In the genomic region with DNA sequence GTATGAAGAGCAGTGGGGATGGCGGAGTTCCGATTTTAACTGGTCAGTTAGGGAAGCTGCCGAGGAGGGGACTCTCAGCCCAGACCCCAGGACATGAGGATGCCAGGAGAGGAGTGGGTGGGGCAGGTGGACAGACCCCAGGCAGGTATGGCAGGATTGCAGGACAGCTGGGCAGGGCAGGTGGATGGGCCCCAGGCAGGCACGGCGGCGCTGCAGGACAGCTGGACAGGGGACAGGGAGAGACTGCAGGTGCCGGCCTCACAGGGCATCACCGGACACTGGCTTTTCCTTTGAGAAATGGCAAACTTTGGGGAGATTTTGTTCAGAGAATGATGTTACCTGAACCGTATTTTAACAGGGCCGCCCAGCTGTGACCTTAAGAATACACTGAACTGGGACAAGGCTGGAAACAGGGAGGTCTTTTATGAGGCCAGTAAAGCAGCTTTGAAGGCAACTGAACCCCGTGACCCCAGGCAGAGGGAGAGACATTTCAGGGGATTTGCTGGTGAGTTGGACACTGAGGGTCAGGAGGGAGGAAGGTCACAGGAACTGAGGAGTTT, we compare ENCODE assay signal across 26 cellular contexts.
A peak's percentile ranks its signal among the peaks of the same experiment; 100 is the strongest.
DNase-seq lines count a peak whose midpoint lies in the region; ATAC-seq, FAIRE-seq and TF ChIP-seq lines count a peak whose summit lies in the region.
"Had no signal": no experiment of that assay in that cellular context is flagged by ENCODE, and none has a peak within 500 bp of the region (broad histone marks: within the 10 kb centered on the region; RNA-seq: fewer than 3 reads in every experiment).

No MANE protein-coding gene starts in this region.

- TF ChIP-seq CTCF in HepG2 (CRISPR knock-in tag; IDR thresholded peaks at IDR 0.05) (no peak), right lobe of liver (IDR thresholded peaks at IDR 0.05) (no peak), kidney (IDR thresholded peaks at IDR 0.05; ENCODE audit: borderline replicate concordance, extremely low read depth, insufficient read depth) (no peak), neural progenitor cell (IDR thresholded peaks at IDR 0.05) (no peak)

- H3K4me1 Mint-ChIP-seq in neural progenitor cell, result peaks cover 30% of the 10 kb centered on the region
- H3K4me1 Mint-ChIP-seq: CD14-positive monocyte; CD8-positive, alpha-beta memory T cell had no signal

- H3K27me3 ChIP-seq in HepG2 (ENCODE audit: control insufficient read depth in 1 of 2, insufficient read depth in 2 of 2, low read length in 2 of 2) (peaks cover 6 to 43% of the 10 kb centered on the region in 2 experiments; a peak in 3 of 5 replicates), right lobe of liver (no peaks in the 10 kb centered on the region), neural progenitor cell (no peaks in the 10 kb centered on the region)
- H3K27me3 ChIP-seq: BE2C; BLaER1 treated with 17β-estradiol and CSF1 and Interleukin-3, amounts not matched to agents 10 nM and 100 nM had no signal

- TF ChIP-seq POLR2A in HepG2 (IDR thresholded peaks at IDR 0.05; ENCODE audit: insufficient read depth in 1 of 2, low read depth in 2 of 2, low read length in 2 of 2) (no peak), right lobe of liver (IDR thresholded peaks at IDR 0.05) (no peak)

- H3K4me3 ChIP-seq in HepG2 (replicated peaks in 1 of 3; ENCODE audit: insufficient read depth in 1 of 3, low read depth in 2 of 3, low read length in 3 of 3), result no peak overlapping the region
- no peak overlapping the region for H3K4me3 ChIP-seq in right lobe of liver
- H3K4me3 ChIP-seq in kidney (ENCODE audit: low read length in 2 of 2), result no peak overlapping the region
- no peak overlapping the region for H3K4me3 ChIP-seq in neural progenitor cell
- H3K4me3 ChIP-seq: A549; BLaER1 treated with 17β-estradiol and CSF1 and Interleukin-3, amounts not matched to agents 10 nM and 100 nM; GM23338; HAP-1 had no signal

- no peak overlapping the region for H3K9ac ChIP-seq in HepG2 (ENCODE audit: insufficient read depth, low read depth, low read length)
- no peak overlapping the region for H3K9ac ChIP-seq in kidney (ENCODE audit: low read length in 2 of 2)
- no peak overlapping the region for H3K9ac ChIP-seq in neural progenitor cell
- H3K9ac ChIP-seq: BLaER1 treated with 17β-estradiol and CSF1 and Interleukin-3, amounts not matched to agents 10 nM and 100 nM had no signal

- peaks cover 5% of the 10 kb centered on the region for H3K27me3 Mint-ChIP-seq in neural progenitor cell (ENCODE audit: insufficient read depth, low read depth)

- intact Hi-C loops in HepG2 (cut with micrococcal nuclease; ENCODE audit: unreplicated experiment), result no loop called here
- intact Hi-C loops in right lobe of liver (cut with DNase I), result no loop called here
- intact Hi-C loops in kidney (cut with DNase I), result no loop called here

- H3K27ac ChIP-seq in HepG2 (ENCODE audit: extremely low read length, insufficient read depth, low read length) (no peak overlapping the region), right lobe of liver (no peak overlapping the region), kidney (ENCODE audit: low read depth in 2 of 2, low read length in 2 of 2) (no peak overlapping the region), neural progenitor cell (peak overlapping the region; percentile 58)
- H3K27ac ChIP-seq: A549; BLaER1 treated with 17β-estradiol and CSF1 and Interleukin-3, amounts not matched to agents 10 nM and 100 nM had no signal

- H3K9me3 Mint-ChIP-seq in neural progenitor cell, result no peaks in the 10 kb centered on the region
- H3K9me3 Mint-ChIP-seq: CD4-positive, alpha-beta T cell; CD8-positive, alpha-beta memory T cell; GM23338; HFFc6 had no signal

- H3K36me3 ChIP-seq in HepG2 (replicated peaks in 1 of 2; ENCODE audit: control insufficient read depth in 1 of 2, insufficient read depth in 2 of 2, low read length in 2 of 2), result no peaks in the 10 kb centered on the region
- no peaks in the 10 kb centered on the region for H3K36me3 ChIP-seq in right lobe of liver
- no peaks in the 10 kb centered on the region for H3K36me3 ChIP-seq in kidney (ENCODE audit: control insufficient read depth in 1 of 2, insufficient read depth in 2 of 2, low read length in 2 of 2)
- no peaks in the 10 kb centered on the region for H3K36me3 ChIP-seq in neural progenitor cell
- H3K36me3 ChIP-seq: BE2C; BLaER1 treated with 17β-estradiol and CSF1 and Interleukin-3, amounts not matched to agents 10 nM and 100 nM; HAP-1 had no signal

- no TSS peak for BruUV-seq in HepG2 (replicated peaks; lab: Mats Ljungman, UMichigan)

- no peaks in the 10 kb centered on the region for H3K36me3 Mint-ChIP-seq in neural progenitor cell
- H3K36me3 Mint-ChIP-seq: CD14-positive monocyte; CD8-positive, alpha-beta memory T cell had no signal

- no peaks in the 10 kb centered on the region for H3K4me1 ChIP-seq in HepG2 (ENCODE audit: insufficient read depth, low read length)
- no peaks in the 10 kb centered on the region for H3K4me1 ChIP-seq in right lobe of liver
- H3K4me1 ChIP-seq in kidney (ENCODE audit: control insufficient read depth in 1 of 2, insufficient read depth in 1 of 2, low read depth in 1 of 2, low read length in 2 of 2), result no peaks in the 10 kb centered on the region
- peaks cover 20% of the 10 kb centered on the region for H3K4me1 ChIP-seq in neural progenitor cell
- H3K4me1 ChIP-seq: A549, BE2C had no signal

- WGBS in HepG2 (ENCODE audit: low lambda C conversion rate), result 20% methylated on average over 7 of the region's 11 CpGs
- 59% methylated on average over 8 of the region's 11 CpGs for WGBS in right lobe of liver (ENCODE audit: insufficient coverage, low coverage, low lambda C conversion rate, missing lambda C conversion rate)

- H3K4me2 ChIP-seq in HepG2 (ENCODE audit: low read depth, low read length) (no peak overlapping the region), neural progenitor cell (peak overlapping the region; percentile 45)
- H3K4me2 ChIP-seq: A549; BLaER1 treated with 17β-estradiol and CSF1 and Interleukin-3, amounts not matched to agents 10 nM and 100 nM; GM23338 had no signal

- H3K4me3 Mint-ChIP-seq in neural progenitor cell, result peak overlapping the region; percentile 7
- H3K4me3 Mint-ChIP-seq: CD14-positive monocyte; CD4-positive, alpha-beta T cell; CD8-positive, alpha-beta memory T cell; GM23338; HFFc6 had no signal

- no peaks in the 10 kb centered on the region for H3F3A ChIP-seq in neural progenitor cell (ENCODE audit: low read depth)

- H4K20me1 ChIP-seq in HepG2 (ENCODE audit: insufficient read depth, low read length) (no peaks in the 10 kb centered on the region), neural progenitor cell (ENCODE audit: low read depth) (no peaks in the 10 kb centered on the region)
- H4K20me1 ChIP-seq: BLaER1 treated with 17β-estradiol and CSF1 and Interleukin-3, amounts not matched to agents 10 nM and 100 nM had no signal

- no peak for TF ChIP-seq EP300 in HepG2 (IDR thresholded peaks at IDR 0.05; ENCODE audit: low read depth in 2 of 2, low read length in 2 of 2)
- TF ChIP-seq EP300 in HepG2 (CRISPR knock-in tag; IDR thresholded peaks at IDR 0.05; ENCODE audit: borderline replicate concordance), result no peak

- FAIRE-seq in HepG2 (lab: Jason Lieb, UNC) (no peak), kidney (lab: Jason Lieb, UNC) (no peak)
- FAIRE-seq: A549, D721Med, GM12891, GM18507 had no signal

- DNase-seq in HepG2 (ENCODE audit: low spot score) (no peak), right lobe of liver (no peak), kidney (peak; percentile 62), neural progenitor cell (ENCODE audit: low spot score) (peak; percentile 68), GDM1 (lab: John Stamatoyannopoulos, UW) (no peak), NOMO-1 (lab: John Stamatoyannopoulos, UW; ENCODE audit: unreplicated experiment in 2 of 2) (no peak), activated gamma-delta T cell (lab: John Stamatoyannopoulos, UW) (no peak)
- DNase-seq: 8988T; ACHN; AML-193; BE2C; CD4-positive, alpha-beta T cell; CD8-positive, alpha-beta memory T cell; DMS 273 treated with DMSO at 0.1 percent for 48 hours; DMS79; EL; GF-D8; HFFc6 had no signal

- no peak for TF ChIP-seq RAD21 in HepG2 (CRISPR knock-in tag; IDR thresholded peaks at IDR 0.05)

- POLR2A ChIA-PET in HepG2 (lab: Yijun Ruan, JAX), result no interaction called here

- no peak overlapping the region for H3K27ac Mint-ChIP-seq in neural progenitor cell
- H3K27ac Mint-ChIP-seq: CD14-positive monocyte; CD4-positive, alpha-beta T cell; CD8-positive, alpha-beta memory T cell; GM23338; HFFc6 had no signal

- CTCF ChIA-PET in HepG2 (lab: Yijun Ruan, JAX; ENCODE audit: low intra/inter-chr PET ratio, low total read pairs), result no interaction called here

- H3K79me2 ChIP-seq in HepG2 (ENCODE audit: insufficient read depth, low read length), result no peaks in the 10 kb centered on the region
- no peaks in the 10 kb centered on the region for H3K79me2 ChIP-seq in neural progenitor cell (ENCODE audit: low read depth)

- H2AFZ ChIP-seq in HepG2 (ENCODE audit: low read length) (no peak overlapping the region), neural progenitor cell (replicated peaks) (no peak overlapping the region)
- H2AFZ ChIP-seq: GM23338 had no signal

- ATAC-seq in HepG2 (peak; percentile 43; the same call in 2 of the 3 replicates), right lobe of liver (no peak)
- ATAC-seq: A549, GM23338 had no signal

- H3K9me3 ChIP-seq in HepG2 (ENCODE audit: low read length) (no peaks in the 10 kb centered on the region), right lobe of liver (no peaks in the 10 kb centered on the region), kidney (ENCODE audit: control insufficient read depth in 1 of 2, low read length in 2 of 2) (no peaks in the 10 kb centered on the region), neural progenitor cell (ENCODE audit: low read depth) (no peaks in the 10 kb centered on the region)
- H3K9me3 ChIP-seq: A549; BE2C; BLaER1 treated with 17β-estradiol and CSF1 and Interleukin-3, amounts not matched to agents 10 nM and 100 nM; HAP-1 had no signal

- in situ Hi-C loops in HepG2 (cut with HindIII; ENCODE audit: extremely low pct_ligation_motif_present, low pct_unique_long_range_greater_than_20kb), result no loop called here

TF ChIP-seq in HepG2, 621 proteins besides CTCF, POLR2A, EP300 and RAD21 (continues in another document):
- TF ChIP-seq ZNF230 (CRISPR knock-in tag; IDR thresholded peaks at IDR 0.05) (no peak), NFKBIZ (CRISPR knock-in tag; IDR thresholded peaks at IDR 0.05) (no peak)
- TF ChIP-seq, protein P1, sequence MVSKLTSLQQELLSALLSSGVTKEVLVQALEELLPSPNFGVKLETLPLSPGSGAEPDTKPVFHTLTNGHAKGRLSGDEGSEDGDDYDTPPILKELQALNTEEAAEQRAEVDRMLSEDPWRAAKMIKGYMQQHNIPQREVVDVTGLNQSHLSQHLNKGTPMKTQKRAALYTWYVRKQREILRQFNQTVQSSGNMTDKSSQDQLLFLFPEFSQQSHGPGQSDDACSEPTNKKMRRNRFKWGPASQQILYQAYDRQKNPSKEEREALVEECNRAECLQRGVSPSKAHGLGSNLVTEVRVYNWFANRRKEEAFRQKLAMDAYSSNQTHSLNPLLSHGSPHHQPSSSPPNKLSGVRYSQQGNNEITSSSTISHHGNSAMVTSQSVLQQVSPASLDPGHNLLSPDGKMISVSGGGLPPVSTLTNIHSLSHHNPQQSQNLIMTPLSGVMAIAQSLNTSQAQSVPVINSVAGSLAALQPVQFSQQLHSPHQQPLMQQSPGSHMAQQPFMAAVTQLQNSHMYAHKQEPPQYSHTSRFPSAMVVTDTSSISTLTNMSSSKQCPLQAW (CRISPR knock-in tag; IDR thresholded peaks at IDR 0.05), result no peak

Comparison
In these comparisons a context has a peak if more than half of its experiments do, and no peak if none do; other contexts are left out.
1. DNase-seq: peak in kidney (single experiment) and neural progenitor cell (single experiment); none in HepG2 (single experiment), right lobe of liver (0 of 3), GDM1 (single experiment), NOMO-1 (0 of 2) and activated gamma-delta T cell (single experiment).